ENCODE assay signal across 8 cellular contexts in the genomic region with DNA sequence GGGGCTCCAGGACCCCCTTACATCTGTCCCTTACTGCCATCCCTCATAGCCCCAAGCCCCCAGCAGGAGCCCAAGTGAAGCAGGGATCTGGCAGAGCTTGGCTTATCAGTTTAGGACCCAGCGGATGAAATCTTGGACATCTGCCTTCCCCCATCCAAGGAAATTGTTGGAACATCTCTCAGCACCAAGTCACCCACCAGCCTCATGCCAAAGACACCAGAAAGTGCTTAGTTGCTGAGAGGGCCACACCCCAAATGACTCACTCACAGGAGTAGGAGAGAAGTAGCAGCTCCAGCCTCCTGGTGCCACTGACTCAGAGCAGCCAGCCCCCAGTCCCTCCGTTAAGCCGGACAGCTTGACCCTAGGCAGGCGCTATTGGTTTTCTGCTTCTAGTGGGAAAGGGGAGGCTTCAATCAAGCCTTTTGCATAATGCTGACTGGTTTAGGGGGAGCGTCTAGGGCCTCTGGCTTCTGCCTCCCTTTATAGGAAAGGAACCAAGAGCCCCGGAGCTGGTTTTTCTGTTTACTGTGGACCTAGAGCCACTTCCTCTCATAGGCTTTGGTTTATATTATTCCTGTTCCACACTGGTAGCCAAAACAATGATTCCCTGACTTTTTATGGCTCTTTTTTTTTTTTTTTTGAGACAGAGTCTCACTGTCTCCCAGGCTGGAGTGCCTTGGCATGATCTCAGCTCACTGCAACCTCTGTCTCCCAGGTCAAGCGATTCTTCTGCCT.
DNase-seq lines count a peak whose midpoint lies in the region; ATAC-seq, FAIRE-seq and TF ChIP-seq lines count a peak whose summit lies in the region.

No MANE protein-coding gene starts in this region.

- intact Hi-C loops in left cardiac atrium (cut with DNase I) = no loop called here

- H3K9me3 ChIP-seq in HUES48 (ENCODE audit: control insufficient read depth, insufficient read depth, low read length) (no peaks in the 10 kb centered on the region), small intestine (ENCODE audit: control insufficient read depth, low read depth) (no peaks in the 10 kb centered on the region)

- 25 to 43% (median 33%) methylated on average over 7 of the region's 7 CpGs for WGBS in small intestine, 3 donors

- no peak for FAIRE-seq in small intestine (lab: Jason Lieb, UNC)

- H3K36me3 ChIP-seq in HUES48 (ENCODE audit: control insufficient read depth, insufficient read depth, low read length) (peaks cover 4% of the 10 kb centered on the region; the same call in 1 of the 2 replicates), small intestine (ENCODE audit: control insufficient read depth in 2 of 2, insufficient read depth in 2 of 2, low read length in 2 of 2) (no peaks in the 10 kb centered on the region)

- H3K4me1 ChIP-seq in HUES48 (ENCODE audit: control insufficient read depth, insufficient read depth, low read length) = peaks cover 5% of the 10 kb centered on the region; the same call in 1 of the 2 replicates
- H3K4me1 ChIP-seq in small intestine (ENCODE audit: control insufficient read depth in 2 of 2, insufficient read depth in 1 of 2, low read depth in 1 of 2, low read length in 1 of 2) = peaks cover 5 to 17% of the 10 kb centered on the region in 2 donors

- ATAC-seq in left cardiac atrium = peak; percentile 43 to 85
- ATAC-seq in HG02571 (IDR thresholded peaks at IDR 0.05; ENCODE audit: unreplicated experiment) = no peak
- ATAC-seq in HG03571 (IDR thresholded peaks at IDR 0.05; ENCODE audit: unreplicated experiment) = no peak
- ATAC-seq in HG02610 (IDR thresholded peaks at IDR 0.05; ENCODE audit: unreplicated experiment) = no peak

- DNase-seq in left cardiac atrium (peak; percentile 89), small intestine (peak; percentile 87), iPS-NIHi11 (ENCODE audit: low spot score) (no peak)

- H3K27me3 ChIP-seq in HUES48 (ENCODE audit: control insufficient read depth, insufficient read depth, low read length) (no peaks in the 10 kb centered on the region), small intestine (ENCODE audit: control insufficient read depth in 2 of 2, insufficient read depth in 2 of 2, low read length in 2 of 2) (no peaks in the 10 kb centered on the region)

- H3K27ac ChIP-seq in HUES48 (ENCODE audit: low read depth, low read length) (peak overlapping the region; percentile 46), small intestine (ENCODE audit: low read depth in 1 of 2, low read length in 1 of 2) (peak overlapping the region; percentile 53 to 92)

- no peak overlapping the region for H3K4me3 ChIP-seq in HUES48 (ENCODE audit: low read depth, low read length)
- peak overlapping the region; percentile 21; the same call in 1 of the 2 replicates for H3K4me3 ChIP-seq in WI38 (ENCODE audit: low read depth, low read length)
- no peak overlapping the region for H3K4me3 ChIP-seq in small intestine (ENCODE audit: low read depth in 1 of 2, low read length in 2 of 2)

- H3K9ac ChIP-seq in HUES48 (ENCODE audit: low read depth, low read length) = no peak overlapping the region

- no peak for TF ChIP-seq CTCF in WI38 (IDR thresholded peaks at IDR 0.05; ENCODE audit: low read depth, low read length)

Comparison
In these comparisons a context has a peak if more than half of its experiments do, and no peak if none do; other contexts are left out.
1. ATAC-seq: peak in left cardiac atrium (2 of 2); none in HG02571 (single experiment), HG03571 (single experiment) and HG02610 (single experiment).